ENCODE assay signal across 23 cellular contexts in the genomic region with DNA sequence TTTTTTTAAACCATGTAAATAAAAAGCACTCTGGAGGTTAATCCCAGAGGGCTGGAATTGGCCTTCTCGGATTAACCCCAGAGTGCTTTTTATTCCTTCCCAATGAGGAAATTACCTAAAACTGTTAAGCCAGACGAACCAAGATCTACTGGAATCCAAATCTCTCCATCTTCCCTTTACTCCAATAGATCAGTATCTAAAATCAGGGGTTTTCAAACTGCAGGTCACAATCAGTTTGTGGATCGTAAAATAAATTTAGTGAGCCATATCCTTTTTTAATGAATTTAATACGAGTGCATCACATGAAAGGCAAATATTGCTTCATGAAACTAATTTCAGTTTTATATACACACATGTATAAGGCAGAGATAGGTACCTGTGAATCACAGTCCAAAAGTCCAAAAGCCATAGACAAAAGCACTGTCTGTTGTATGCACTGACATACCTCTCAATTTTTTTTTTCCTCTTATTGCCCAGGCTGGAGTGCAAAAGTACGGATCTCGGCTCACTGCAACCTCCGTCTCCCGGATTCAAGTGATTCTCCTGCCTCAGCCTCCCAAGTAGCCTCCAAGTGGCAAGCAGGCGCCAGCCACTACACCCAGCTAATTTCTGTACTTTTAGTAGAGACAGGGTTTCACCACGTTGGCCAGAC.
DNase-seq lines count a peak whose midpoint lies in the region; ATAC-seq, FAIRE-seq and TF ChIP-seq lines count a peak whose summit lies in the region.
"Had no signal": no experiment of that assay in that cellular context is flagged by ENCODE, and none has a peak within 500 bp of the region (broad histone marks: within the 10 kb centered on the region; RNA-seq: fewer than 3 reads in every experiment).

No MANE protein-coding gene starts in this region.

- POLR2A ChIA-PET in Caco-2 (lab: Charles Lee) (no interaction called here), PC-3 (lab: Charles Lee; ENCODE audit: unreplicated experiment) (no interaction called here)

- peaks cover 2% of the 10 kb centered on the region; the same call in 1 of the 2 replicates for H3K9me3 ChIP-seq in Caco-2
- no peaks in the 10 kb centered on the region for H3K9me3 ChIP-seq in PC-3 (ENCODE audit: low read length)
- H3K9me3 ChIP-seq in small intestine (ENCODE audit: control insufficient read depth, low read depth) = no peaks in the 10 kb centered on the region
- H3K9me3 ChIP-seq: left ventricle myocardium inferior, stomach, tibial nerve had no signal

- H3K27ac Mint-ChIP-seq in Caco-2 (ENCODE audit: unreplicated experiment) = peak overlapping the region; percentile 53
- H3K27ac Mint-ChIP-seq in glutamatergic neuron (ENCODE audit: unreplicated experiment) = peak overlapping the region; percentile 31
- H3K27ac Mint-ChIP-seq: activated CD4-positive, alpha-beta memory T cell treated with anti-CD3 and anti-CD28 coated beads for 36 hours; activated T-helper 17 cell treated with anti-CD3 and anti-CD28 coated beads, Interleukin-2, amount 50 U/mL, for 72 hours had no signal

- FAIRE-seq in small intestine (lab: Jason Lieb, UNC) = no peak
- FAIRE-seq: endothelial cell of umbilical vein, GM12891, H1, RCC 7860 had no signal

- no peak overlapping the region for H3K4me2 ChIP-seq in PC-3 (ENCODE audit: low read length)
- H3K4me2 ChIP-seq in mesendoderm (ENCODE audit: low read length) = no peak overlapping the region

- H3K9me2 ChIP-seq in PC-3 (replicated peaks; ENCODE audit: low read length) = no peaks in the 10 kb centered on the region

- no peak overlapping the region for H4K8ac ChIP-seq in mesendoderm (ENCODE audit: low read depth, low read length)

- peaks cover 18% of the 10 kb centered on the region for H3K4me1 Mint-ChIP-seq in Caco-2 (ENCODE audit: low read depth, unreplicated experiment)
- H3K4me1 Mint-ChIP-seq in glutamatergic neuron (ENCODE audit: low read depth, unreplicated experiment) = peaks cover 19% of the 10 kb centered on the region

- H2AK5ac ChIP-seq in mesendoderm (ENCODE audit: low read length) = no peak overlapping the region

- H2BK5ac ChIP-seq in mesendoderm (ENCODE audit: low read length) = no peak overlapping the region

- no peak overlapping the region for H4K5ac ChIP-seq in mesendoderm (ENCODE audit: low read length)

- H3K18ac ChIP-seq in mesendoderm (ENCODE audit: low read length) = no peak overlapping the region

- CTCF ChIA-PET in Caco-2 (lab: Charles Lee) (no interaction called here), PC-3 (lab: Charles Lee) (no interaction called here)

- BruUV-seq in Caco-2 (replicated peaks; lab: Mats Ljungman, UMichigan) (no TSS peak), PC-3 (replicated peaks; lab: Mats Ljungman, UMichigan) (no TSS peak)

- no peak overlapping the region for H3K23ac ChIP-seq in mesendoderm (ENCODE audit: low read length)

- no peak for TF ChIP-seq CTCF in Caco-2 (IDR thresholded peaks at IDR 0.05; ENCODE audit: insufficient read depth in 1 of 2, low read depth in 1 of 2, low read length in 1 of 2, severe bottlenecking in 1 of 2, unreplicated experiment in 1 of 2)
- no peak for TF ChIP-seq CTCF in PC-3 (conservative IDR thresholded peaks at IDR 0.05; ENCODE audit: low read depth, low read length)
- TF ChIP-seq CTCF in glutamatergic neuron (IDR thresholded peaks at IDR 0.05; ENCODE audit: partially characterized antibody, unreplicated experiment) = no peak

- no peaks in the 10 kb centered on the region; the same call in 1 of the 2 replicates for H3K36me3 ChIP-seq in Caco-2 (ENCODE audit: control insufficient read depth, insufficient read depth, low read length)
- 0 out of 2 replicates have a peak, but pooled peaks cover 10% of the 10 kb centered on the region for H3K36me3 ChIP-seq in PC-3 (ENCODE audit: low read depth, low read length)
- H3K36me3 ChIP-seq in small intestine (ENCODE audit: control insufficient read depth in 2 of 2, insufficient read depth in 2 of 2, low read length in 2 of 2) = no peaks in the 10 kb centered on the region
- H3K36me3 ChIP-seq in mesendoderm (ENCODE audit: control insufficient read depth, insufficient read depth, low read length) = no peaks in the 10 kb centered on the region
- H3K36me3 ChIP-seq: stomach, tibial nerve had no signal

- H3K27me3 Mint-ChIP-seq in Caco-2 (ENCODE audit: insufficient read depth, unreplicated experiment) (no peaks in the 10 kb centered on the region), glutamatergic neuron (ENCODE audit: unreplicated experiment) (no peaks in the 10 kb centered on the region)
- H3K27me3 Mint-ChIP-seq: activated CD4-positive, alpha-beta memory T cell treated with anti-CD3 and anti-CD28 coated beads for 36 hours; activated T-helper 17 cell treated with anti-CD3 and anti-CD28 coated beads, Interleukin-2, amount 50 U/mL, for 72 hours had no signal

- ATAC-seq in PC-3 (no peak), HG03039 (IDR thresholded peaks at IDR 0.05; ENCODE audit: unreplicated experiment) (no peak)
- ATAC-seq: activated T-helper 17 cell treated with anti-CD3 and anti-CD28 coated beads, Interleukin-2, amount 50 U/mL, for 72 hours had no signal

- no peak overlapping the region for H3K4ac ChIP-seq in mesendoderm (ENCODE audit: low read depth, low read length)

- no peaks in the 10 kb centered on the region for H3K27me3 ChIP-seq in Caco-2 (replicated peaks; ENCODE audit: control insufficient read depth, insufficient read depth, low read length)
- H3K27me3 ChIP-seq in PC-3 (ENCODE audit: low read length) = no peaks in the 10 kb centered on the region
- H3K27me3 ChIP-seq in small intestine (ENCODE audit: control insufficient read depth in 2 of 2, insufficient read depth in 2 of 2, low read length in 2 of 2) = no peaks in the 10 kb centered on the region
- H3K27me3 ChIP-seq in mesendoderm (ENCODE audit: insufficient read depth, low read length, poor library complexity) = no peaks in the 10 kb centered on the region
- H3K27me3 ChIP-seq: stomach, tibial nerve had no signal

- 27 to 63% (median 51%) methylated on average over 10 of the region's 10 CpGs for WGBS in small intestine, 3 donors
- WGBS in mesendoderm (ENCODE audit: extremely low coverage, insufficient coverage, low lambda C conversion rate) = no CpG with 5 or more reads among the region's 10 CpGs

- H3F3A ChIP-seq in PC-3 (ENCODE audit: low read length, unreplicated experiment) = no peaks in the 10 kb centered on the region

- H3K9ac ChIP-seq in PC-3 (ENCODE audit: low read length) = no peak overlapping the region
- H3K9ac ChIP-seq in mesendoderm (ENCODE audit: low read length) = no peak overlapping the region

- H3K4me3 Mint-ChIP-seq in Caco-2 (ENCODE audit: unreplicated experiment) = no peak overlapping the region
- H3K4me3 Mint-ChIP-seq in glutamatergic neuron (ENCODE audit: unreplicated experiment) = no peak overlapping the region
- H3K4me3 Mint-ChIP-seq: activated CD4-positive, alpha-beta memory T cell treated with anti-CD3 and anti-CD28 coated beads for 36 hours; activated T-helper 17 cell treated with anti-CD3 and anti-CD28 coated beads, Interleukin-2, amount 50 U/mL, for 72 hours; nephron had no signal

- no peak overlapping the region for H2BK15ac ChIP-seq in mesendoderm (replicated peaks; ENCODE audit: low read depth)

- H3K9me3 Mint-ChIP-seq in Caco-2 (ENCODE audit: unreplicated experiment) = peaks cover 8% of the 10 kb centered on the region
- H3K9me3 Mint-ChIP-seq in glutamatergic neuron (ENCODE audit: unreplicated experiment) = peaks cover 2% of the 10 kb centered on the region
- H3K9me3 Mint-ChIP-seq: activated CD4-positive, alpha-beta memory T cell treated with anti-CD3 and anti-CD28 coated beads for 36 hours; activated T-helper 17 cell treated with anti-CD3 and anti-CD28 coated beads, Interleukin-2, amount 50 U/mL, for 72 hours had no signal

- no peak overlapping the region for H3K4me3 ChIP-seq in Caco-2 (ENCODE audit: low read depth, low read length)
- no peak overlapping the region for H3K4me3 ChIP-seq in PC-3 (ENCODE audit: low read length)
- no peak overlapping the region for H3K4me3 ChIP-seq in small intestine (ENCODE audit: low read depth in 1 of 2, low read length in 2 of 2)
- no peak overlapping the region for H3K4me3 ChIP-seq in mesendoderm (ENCODE audit: low read length)
- H3K4me3 ChIP-seq: left ventricle myocardium inferior, stomach, tibial nerve had no signal

- H3K27ac ChIP-seq in PC-3 (ENCODE audit: low read length) (no peak overlapping the region; the same call in 1 of the 2 replicates), small intestine (ENCODE audit: low read depth in 1 of 2, low read length in 1 of 2) (peak overlapping the region; percentile 9 to 62), mesendoderm (ENCODE audit: low read depth, low read length) (no peak overlapping the region)
- H3K27ac ChIP-seq: left ventricle myocardium inferior, stomach, tibial nerve had no signal

- H3K4me1 ChIP-seq in Caco-2 (peaks cover 16% of the 10 kb centered on the region), PC-3 (ENCODE audit: insufficient read depth, low read length) (no peaks in the 10 kb centered on the region), small intestine (ENCODE audit: control insufficient read depth in 2 of 2, insufficient read depth in 1 of 2, low read depth in 1 of 2, low read length in 1 of 2) (peaks cover 3 to 29% of the 10 kb centered on the region in 2 donors), mesendoderm (ENCODE audit: control insufficient read depth, low read depth, low read length) (no peaks in the 10 kb centered on the region)

- intact Hi-C loops in Caco-2 (cut with micrococcal nuclease; ENCODE audit: unreplicated experiment) = no loop called here
- intact Hi-C loops in PC-3 (cut with micrococcal nuclease) = no loop called here

- H3K36me3 Mint-ChIP-seq in Caco-2 (ENCODE audit: insufficient read depth, unreplicated experiment) (peaks cover 10% of the 10 kb centered on the region), glutamatergic neuron (ENCODE audit: unreplicated experiment) (peaks cover 4% of the 10 kb centered on the region)

- peaks cover 12% of the 10 kb centered on the region; the same call in 1 of the 2 replicates for H4K20me1 ChIP-seq in PC-3 (ENCODE audit: low read length)

- DNase-seq in Caco-2 (peak; percentile 24 to 38), PC-3 (peak; percentile 24), glutamatergic neuron (no peak), small intestine (peak; percentile 95), mesendoderm (no peak), DMS79 (lab: John Stamatoyannopoulos, UW) (no peak)
- DNase-seq: activated CD4-positive, alpha-beta memory T cell treated with anti-CD3 and anti-CD28 coated beads for 36 hours; EL; left ventricle myocardium inferior; midbrain; NCI-H1105; NCI-H1930; NCI-H526; stomach; SW 1271 had no signal

- no peak overlapping the region for H3K56ac ChIP-seq in mesendoderm (ENCODE audit: low read length)

- H3K79me2 ChIP-seq in PC-3 (ENCODE audit: low read length) (peaks cover 96% of the 10 kb centered on the region), mesendoderm (ENCODE audit: control insufficient read depth, insufficient read depth, low read length) (peaks cover 93% of the 10 kb centered on the region)

- H2BK120ac ChIP-seq in mesendoderm (ENCODE audit: low read depth, low read length) = no peak overlapping the region

- no peak overlapping the region for H2AFZ ChIP-seq in PC-3 (ENCODE audit: low read length)

- H3K79me1 ChIP-seq in mesendoderm (ENCODE audit: low read length) = peaks cover 2% of the 10 kb centered on the region

Comparison
In these comparisons a context has a peak if more than half of its experiments do, and no peak if none do; other contexts are left out.
1. DNase-seq: peak in Caco-2 (2 of 2), PC-3 (single experiment) and small intestine (single experiment); none in glutamatergic neuron (single experiment), mesendoderm (single experiment) and DMS79 (single experiment).
2. H3K27ac ChIP-seq: peak in small intestine (2 of 2); none in PC-3 (single experiment) and mesendoderm (single experiment).